Comparison of ENCODE assay signal across 3 cellular contexts in the genomic region with DNA sequence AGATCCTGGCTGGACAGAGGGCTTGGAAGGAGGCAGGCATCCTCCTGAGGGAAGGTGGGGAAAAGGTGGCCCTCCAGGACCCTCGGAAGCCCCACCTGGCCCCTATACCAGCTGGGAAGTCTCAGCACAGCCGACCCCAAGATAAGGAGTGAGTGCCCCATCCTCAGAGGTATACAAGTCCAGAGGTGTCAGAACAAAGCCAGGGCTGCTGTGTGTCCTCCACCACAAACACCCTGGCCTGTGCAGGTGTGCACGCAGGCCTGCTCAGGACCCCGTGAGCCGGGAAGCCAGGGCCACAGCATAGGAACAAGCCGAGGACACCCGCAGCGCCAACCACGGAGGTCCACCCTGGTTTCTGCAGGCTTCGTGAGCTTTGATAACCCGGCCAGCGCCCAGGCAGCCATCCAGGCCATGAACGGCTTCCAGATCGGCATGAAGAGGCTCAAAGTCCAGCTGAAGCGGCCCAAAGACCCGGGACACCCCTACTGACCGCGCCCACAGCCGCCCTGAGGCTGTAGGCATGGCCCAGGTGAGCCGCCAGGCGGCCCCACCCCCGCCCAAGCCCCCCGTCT.
TF ChIP-seq lines count a peak whose summit lies in the region.

No MANE protein-coding gene starts in this region.

TF ChIP-seq in SK-N-SH, 30 proteins besides CTCF, POLR2A, EP300 and RAD21 (continues in another document):
- TF ChIP-seq, protein P1, sequence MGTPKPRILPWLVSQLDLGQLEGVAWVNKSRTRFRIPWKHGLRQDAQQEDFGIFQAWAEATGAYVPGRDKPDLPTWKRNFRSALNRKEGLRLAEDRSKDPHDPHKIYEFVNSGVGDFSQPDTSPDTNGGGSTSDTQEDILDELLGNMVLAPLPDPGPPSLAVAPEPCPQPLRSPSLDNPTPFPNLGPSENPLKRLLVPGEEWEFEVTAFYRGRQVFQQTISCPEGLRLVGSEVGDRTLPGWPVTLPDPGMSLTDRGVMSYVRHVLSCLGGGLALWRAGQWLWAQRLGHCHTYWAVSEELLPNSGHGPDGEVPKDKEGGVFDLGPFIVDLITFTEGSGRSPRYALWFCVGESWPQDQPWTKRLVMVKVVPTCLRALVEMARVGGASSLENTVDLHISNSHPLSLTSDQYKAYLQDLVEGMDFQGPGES (IDR thresholded peaks at IDR 0.05; ENCODE audit: low read depth, low read length): no peak
- no peak for TF ChIP-seq SIN3A (IDR thresholded peaks at IDR 0.05; ENCODE audit: borderline replicate concordance, low read depth, low read length)
- TF ChIP-seq RFX5 (IDR thresholded peaks at IDR 0.05; ENCODE audit: low read length): no peak
- TF ChIP-seq USF1 (IDR thresholded peaks at IDR 0.05; ENCODE audit: borderline replicate concordance, low read depth): no peak
- TF ChIP-seq, protein P2, sequence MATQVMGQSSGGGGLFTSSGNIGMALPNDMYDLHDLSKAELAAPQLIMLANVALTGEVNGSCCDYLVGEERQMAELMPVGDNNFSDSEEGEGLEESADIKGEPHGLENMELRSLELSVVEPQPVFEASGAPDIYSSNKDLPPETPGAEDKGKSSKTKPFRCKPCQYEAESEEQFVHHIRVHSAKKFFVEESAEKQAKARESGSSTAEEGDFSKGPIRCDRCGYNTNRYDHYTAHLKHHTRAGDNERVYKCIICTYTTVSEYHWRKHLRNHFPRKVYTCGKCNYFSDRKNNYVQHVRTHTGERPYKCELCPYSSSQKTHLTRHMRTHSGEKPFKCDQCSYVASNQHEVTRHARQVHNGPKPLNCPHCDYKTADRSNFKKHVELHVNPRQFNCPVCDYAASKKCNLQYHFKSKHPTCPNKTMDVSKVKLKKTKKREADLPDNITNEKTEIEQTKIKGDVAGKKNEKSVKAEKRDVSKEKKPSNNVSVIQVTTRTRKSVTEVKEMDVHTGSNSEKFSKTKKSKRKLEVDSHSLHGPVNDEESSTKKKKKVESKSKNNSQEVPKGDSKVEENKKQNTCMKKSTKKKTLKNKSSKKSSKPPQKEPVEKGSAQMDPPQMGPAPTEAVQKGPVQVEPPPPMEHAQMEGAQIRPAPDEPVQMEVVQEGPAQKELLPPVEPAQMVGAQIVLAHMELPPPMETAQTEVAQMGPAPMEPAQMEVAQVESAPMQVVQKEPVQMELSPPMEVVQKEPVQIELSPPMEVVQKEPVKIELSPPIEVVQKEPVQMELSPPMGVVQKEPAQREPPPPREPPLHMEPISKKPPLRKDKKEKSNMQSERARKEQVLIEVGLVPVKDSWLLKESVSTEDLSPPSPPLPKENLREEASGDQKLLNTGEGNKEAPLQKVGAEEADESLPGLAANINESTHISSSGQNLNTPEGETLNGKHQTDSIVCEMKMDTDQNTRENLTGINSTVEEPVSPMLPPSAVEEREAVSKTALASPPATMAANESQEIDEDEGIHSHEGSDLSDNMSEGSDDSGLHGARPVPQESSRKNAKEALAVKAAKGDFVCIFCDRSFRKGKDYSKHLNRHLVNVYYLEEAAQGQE (IDR thresholded peaks at IDR 0.05; ENCODE audit: low read depth, low read length): no peak
- no peak for TF ChIP-seq ELF1 (IDR thresholded peaks at IDR 0.05)
- no peak for TF ChIP-seq FOXJ3 (CRISPR knock-in tag; IDR thresholded peaks at IDR 0.05)
- TF ChIP-seq MEF2A (IDR thresholded peaks at IDR 0.05; ENCODE audit: borderline replicate concordance, low read depth): no peak
- TF ChIP-seq CHD2 (IDR thresholded peaks at IDR 0.05; ENCODE audit: low read length, partially characterized antibody): no peak
- no peak for TF ChIP-seq GATA2 (CRISPR knock-in tag; IDR thresholded peaks at IDR 0.05)
- no peak for TF ChIP-seq FOXM1 (IDR thresholded peaks at IDR 0.05; ENCODE audit: low read depth)

TF ChIP-seq in SK-N-SH treated with all-trans-retinoic acid at 6 μM for 48 hours, 23 proteins besides CTCF, POLR2A, EP300 and RAD21 (continued from another document):
- TF ChIP-seq, protein P3, sequence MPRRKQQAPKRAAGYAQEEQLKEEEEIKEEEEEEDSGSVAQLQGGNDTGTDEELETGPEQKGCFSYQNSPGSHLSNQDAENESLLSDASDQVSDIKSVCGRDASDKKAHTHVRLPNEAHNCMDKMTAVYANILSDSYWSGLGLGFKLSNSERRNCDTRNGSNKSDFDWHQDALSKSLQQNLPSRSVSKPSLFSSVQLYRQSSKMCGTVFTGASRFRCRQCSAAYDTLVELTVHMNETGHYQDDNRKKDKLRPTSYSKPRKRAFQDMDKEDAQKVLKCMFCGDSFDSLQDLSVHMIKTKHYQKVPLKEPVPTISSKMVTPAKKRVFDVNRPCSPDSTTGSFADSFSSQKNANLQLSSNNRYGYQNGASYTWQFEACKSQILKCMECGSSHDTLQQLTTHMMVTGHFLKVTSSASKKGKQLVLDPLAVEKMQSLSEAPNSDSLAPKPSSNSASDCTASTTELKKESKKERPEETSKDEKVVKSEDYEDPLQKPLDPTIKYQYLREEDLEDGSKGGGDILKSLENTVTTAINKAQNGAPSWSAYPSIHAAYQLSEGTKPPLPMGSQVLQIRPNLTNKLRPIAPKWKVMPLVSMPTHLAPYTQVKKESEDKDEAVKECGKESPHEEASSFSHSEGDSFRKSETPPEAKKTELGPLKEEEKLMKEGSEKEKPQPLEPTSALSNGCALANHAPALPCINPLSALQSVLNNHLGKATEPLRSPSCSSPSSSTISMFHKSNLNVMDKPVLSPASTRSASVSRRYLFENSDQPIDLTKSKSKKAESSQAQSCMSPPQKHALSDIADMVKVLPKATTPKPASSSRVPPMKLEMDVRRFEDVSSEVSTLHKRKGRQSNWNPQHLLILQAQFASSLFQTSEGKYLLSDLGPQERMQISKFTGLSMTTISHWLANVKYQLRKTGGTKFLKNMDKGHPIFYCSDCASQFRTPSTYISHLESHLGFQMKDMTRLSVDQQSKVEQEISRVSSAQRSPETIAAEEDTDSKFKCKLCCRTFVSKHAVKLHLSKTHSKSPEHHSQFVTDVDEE (CRISPR knock-in tag; IDR thresholded peaks at IDR 0.05): no peak
- no peak for TF ChIP-seq ZFP30 (CRISPR knock-in tag; IDR thresholded peaks at IDR 0.05)
- no peak for TF ChIP-seq OSR1 (CRISPR knock-in tag; IDR thresholded peaks at IDR 0.05)
- no peak for TF ChIP-seq CREB5 (CRISPR knock-in tag; IDR thresholded peaks at IDR 0.05; ENCODE audit: low read depth)
- no peak for TF ChIP-seq ISL1 (CRISPR knock-in tag; IDR thresholded peaks at IDR 0.05)

TF ChIP-seq in HepG2, 621 proteins besides CTCF, POLR2A, EP300 and RAD21 (continued from another document):
- TF ChIP-seq, protein P4, sequence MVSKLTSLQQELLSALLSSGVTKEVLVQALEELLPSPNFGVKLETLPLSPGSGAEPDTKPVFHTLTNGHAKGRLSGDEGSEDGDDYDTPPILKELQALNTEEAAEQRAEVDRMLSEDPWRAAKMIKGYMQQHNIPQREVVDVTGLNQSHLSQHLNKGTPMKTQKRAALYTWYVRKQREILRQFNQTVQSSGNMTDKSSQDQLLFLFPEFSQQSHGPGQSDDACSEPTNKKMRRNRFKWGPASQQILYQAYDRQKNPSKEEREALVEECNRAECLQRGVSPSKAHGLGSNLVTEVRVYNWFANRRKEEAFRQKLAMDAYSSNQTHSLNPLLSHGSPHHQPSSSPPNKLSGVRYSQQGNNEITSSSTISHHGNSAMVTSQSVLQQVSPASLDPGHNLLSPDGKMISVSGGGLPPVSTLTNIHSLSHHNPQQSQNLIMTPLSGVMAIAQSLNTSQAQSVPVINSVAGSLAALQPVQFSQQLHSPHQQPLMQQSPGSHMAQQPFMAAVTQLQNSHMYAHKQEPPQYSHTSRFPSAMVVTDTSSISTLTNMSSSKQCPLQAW (CRISPR knock-in tag; IDR thresholded peaks at IDR 0.05): peak; percentile 46; the same call in 1 of the 2 replicates
- no peak for TF ChIP-seq ZNF383 (CRISPR knock-in tag; IDR thresholded peaks at IDR 0.05; ENCODE audit: borderline replicate concordance)
- TF ChIP-seq ZNF780A (CRISPR knock-in tag; IDR thresholded peaks at IDR 0.05): no peak
- peak; percentile 91 for TF ChIP-seq ZMYM3 (CRISPR knock-in tag; IDR thresholded peaks at IDR 0.05)
- TF ChIP-seq, protein P5, sequence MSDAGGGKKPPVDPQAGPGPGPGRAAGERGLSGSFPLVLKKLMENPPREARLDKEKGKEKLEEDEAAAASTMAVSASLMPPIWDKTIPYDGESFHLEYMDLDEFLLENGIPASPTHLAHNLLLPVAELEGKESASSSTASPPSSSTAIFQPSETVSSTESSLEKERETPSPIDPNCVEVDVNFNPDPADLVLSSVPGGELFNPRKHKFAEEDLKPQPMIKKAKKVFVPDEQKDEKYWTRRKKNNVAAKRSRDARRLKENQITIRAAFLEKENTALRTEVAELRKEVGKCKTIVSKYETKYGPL (CRISPR knock-in tag; IDR thresholded peaks at IDR 0.05): no peak
- TF ChIP-seq ADNP (CRISPR knock-in tag; IDR thresholded peaks at IDR 0.05): peak; percentile 65; the same call in 1 of the 2 replicates
- peak; percentile 64 for TF ChIP-seq ZNF687 (CRISPR knock-in tag; IDR thresholded peaks at IDR 0.05)
- no peak for TF ChIP-seq ARNT (IDR thresholded peaks at IDR 0.05)
- peak; percentile 85 for TF ChIP-seq ZNF768 (CRISPR knock-in tag; IDR thresholded peaks at IDR 0.05)
- TF ChIP-seq NFKB2 (CRISPR knock-in tag; IDR thresholded peaks at IDR 0.05; ENCODE audit: borderline replicate concordance): 0 out of 2 replicates have a peak, but pooled peaks have one; percentile 32
- TF ChIP-seq ZNF746 (CRISPR knock-in tag; IDR thresholded peaks at IDR 0.05): no peak
- TF ChIP-seq ZFY (CRISPR knock-in tag; IDR thresholded peaks at IDR 0.05): 0 out of 2 replicates have a peak, but pooled peaks have one; percentile 25
- no peak for TF ChIP-seq NR2F6 (IDR thresholded peaks at IDR 0.05)
- 0 out of 2 replicates have a peak, but pooled peaks have one; percentile 9 for TF ChIP-seq NR2F6 (CRISPR knock-in tag; IDR thresholded peaks at IDR 0.05)
- TF ChIP-seq HNRNPLL (IDR thresholded peaks at IDR 0.05; ENCODE audit: low read depth, low read length, poor library complexity, severe bottlenecking): peak; percentile 32
- TF ChIP-seq PAWR (CRISPR knock-in tag; IDR thresholded peaks at IDR 0.05; ENCODE audit: borderline replicate concordance): no peak
- peak; percentile 31; the same call in 1 of the 2 replicates for TF ChIP-seq SAP130 (CRISPR knock-in tag; IDR thresholded peaks at IDR 0.05; ENCODE audit: low read depth)
- no peak for TF ChIP-seq FIP1L1 (IDR thresholded peaks at IDR 0.05; ENCODE audit: borderline replicate concordance, insufficient read depth, low read depth, low read length)
- TF ChIP-seq SNAPC2 (CRISPR knock-in tag; IDR thresholded peaks at IDR 0.05): no peak
- peak; percentile 34; the same call in 1 of the 2 replicates for TF ChIP-seq ZFX (CRISPR knock-in tag; IDR thresholded peaks at IDR 0.05; ENCODE audit: low read depth)
- peak; percentile 74 for TF ChIP-seq HNF4A (CRISPR knock-in tag; IDR thresholded peaks at IDR 0.05)
- peak; percentile 19; the same call in 1 of the 2 replicates for TF ChIP-seq ZNF644 (CRISPR knock-in tag; IDR thresholded peaks at IDR 0.05; ENCODE audit: low read depth)
- no peak for TF ChIP-seq ZNF589 (CRISPR knock-in tag; conservative IDR thresholded peaks at IDR 0.05)
- TF ChIP-seq KDM1A (CRISPR knock-in tag; IDR thresholded peaks at IDR 0.05): peak; percentile 30; the same call in 1 of the 2 replicates
- peak; percentile 10; the same call in 1 of the 2 replicates for TF ChIP-seq ZNF121 (CRISPR knock-in tag; IDR thresholded peaks at IDR 0.05)
- no peak for TF ChIP-seq DMAP1 (CRISPR knock-in tag; IDR thresholded peaks at IDR 0.05)
